24 cellular contexts compared by ENCODE assay signal in the genomic region with DNA sequence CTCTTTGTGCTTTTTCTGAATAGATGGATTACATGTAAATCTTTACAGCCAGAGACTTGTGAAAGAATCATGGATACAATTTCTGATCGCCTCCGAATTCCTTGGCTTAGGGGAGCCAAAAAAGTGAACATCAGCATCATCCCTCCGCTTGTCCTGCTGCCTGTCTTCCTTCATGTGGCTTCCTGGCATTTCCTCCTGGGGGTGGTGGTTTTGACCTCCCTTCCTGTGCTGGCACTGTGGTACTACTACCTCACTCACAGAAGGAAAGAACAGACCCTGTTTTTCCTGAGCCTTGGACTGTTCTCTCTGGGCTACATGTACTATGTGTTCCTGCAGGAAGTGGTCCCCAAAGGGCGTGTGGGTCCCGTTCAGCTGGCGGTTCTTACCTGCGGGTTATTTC. TPM values are rescaled to one million over a fixed set of nuclear protein-coding genes. Genes with fewer than 3 reads are reported as not detected.
DNase-seq lines count a peak whose midpoint lies in the region; ATAC-seq and TF ChIP-seq lines count a peak whose summit lies in the region.
"Had no signal": no experiment of that assay in that cellular context is flagged by ENCODE, and none has a peak within 500 bp of the region (broad histone marks: within the 10 kb centered on the region; RNA-seq: fewer than 3 reads in every experiment).

No MANE protein-coding gene starts in this region.

- peaks cover 22% of the 10 kb centered on the region for H3K4me1 Mint-ChIP-seq in activated naive CD4-positive, alpha-beta T cell treated with anti-CD3 and anti-CD28 coated beads, Interleukin-2, amount 10 ng/mL, durations not matched to agents 7 days and 5 days

- H3K4me3 ChIP-seq in BLaER1 (no peak overlapping the region), astrocyte of the cerebellum (ENCODE audit: low read depth, low read length) (no peak overlapping the region), fibroblast of pulmonary artery (replicated peaks; ENCODE audit: low read depth, low read length) (no peak overlapping the region), BE2C (ENCODE audit: low read depth, low read length) (no peak overlapping the region)
- H3K4me3 ChIP-seq: A549, adrenal gland, left lung had no signal

- H3K27me3 ChIP-seq in BLaER1 (peaks cover 7% of the 10 kb centered on the region), BE2C (peaks cover 65% of the 10 kb centered on the region)
- H3K27me3 ChIP-seq: adrenal gland, left lung had no signal

- no peak overlapping the region for H3K9ac ChIP-seq in BLaER1

- no peak for ATAC-seq in GM18502 (IDR thresholded peaks at IDR 0.05; ENCODE audit: poor library complexity, unreplicated experiment)
- ATAC-seq: A549; HCT116; left lung; natural killer cell treated with Interleukin-12 subunit alpha and Interleukin-12 subunit beta and Interleukin-15 and Interleukin-18, amount 100 ng/mL, for 72 hours; PC-3 had no signal

- CTCF ChIA-PET in activated naive CD4-positive, alpha-beta T cell treated with anti-CD3 and anti-CD28 coated beads, Interleukin-2, amount 10 ng/mL, durations not matched to agents 7 days and 5 days (lab: Charles Lee) = no interaction called here

- no peaks in the 10 kb centered on the region for H3K36me3 Mint-ChIP-seq in activated naive CD4-positive, alpha-beta T cell treated with anti-CD3 and anti-CD28 coated beads, Interleukin-2, amount 10 ng/mL, durations not matched to agents 7 days and 5 days
- H3K36me3 Mint-ChIP-seq: natural killer cell treated with Interleukin-12 subunit alpha and Interleukin-12 subunit beta and Interleukin-15 and Interleukin-18, amount 100 ng/mL, for 72 hours had no signal

- no peak overlapping the region for H3K27ac ChIP-seq in BLaER1
- H3K27ac ChIP-seq: A549, adrenal gland, left lung, VCaP had no signal

- H3K36me3 ChIP-seq in BLaER1 (peaks cover 10% of the 10 kb centered on the region), BE2C (no peaks in the 10 kb centered on the region)
- H3K36me3 ChIP-seq: adrenal gland had no signal

- H3K27me3 Mint-ChIP-seq in activated naive CD4-positive, alpha-beta T cell treated with anti-CD3 and anti-CD28 coated beads, Interleukin-2, amount 10 ng/mL, durations not matched to agents 7 days and 5 days = peaks cover 26% of the 10 kb centered on the region

- H3K4me2 ChIP-seq in BLaER1 = peak overlapping the region; percentile 76
- H3K4me2 ChIP-seq: A549 had no signal

- in situ Hi-C loops in astrocyte of the cerebellum (cut with HindIII; ENCODE audit: low sequenced_read_pairs) = no loop called here

- no peak overlapping the region for H3K27ac Mint-ChIP-seq in activated naive CD4-positive, alpha-beta T cell treated with anti-CD3 and anti-CD28 coated beads, Interleukin-2, amount 10 ng/mL, durations not matched to agents 7 days and 5 days
- H3K27ac Mint-ChIP-seq: natural killer cell treated with Interleukin-12 subunit alpha and Interleukin-12 subunit beta and Interleukin-15 and Interleukin-18, amount 100 ng/mL, for 72 hours; stimulated activated naive CD8-positive, alpha-beta T cell treated with anti-CD3 and anti-CD28 coated beads, Interleukin-15, Interleukin-2, amounts not matched to agents 100 ng/mL and 50 ng/mL, for 24 hours had no signal

- H3K4me3 Mint-ChIP-seq in activated naive CD4-positive, alpha-beta T cell treated with anti-CD3 and anti-CD28 coated beads, Interleukin-2, amount 10 ng/mL, durations not matched to agents 7 days and 5 days = no peak overlapping the region
- H3K4me3 Mint-ChIP-seq: natural killer cell treated with Interleukin-12 subunit alpha and Interleukin-12 subunit beta and Interleukin-15 and Interleukin-18, amount 100 ng/mL, for 72 hours; stimulated activated naive CD8-positive, alpha-beta T cell treated with anti-CD3 and anti-CD28 coated beads, Interleukin-15, Interleukin-2, amounts not matched to agents 100 ng/mL and 50 ng/mL, for 24 hours had no signal

- no peaks in the 10 kb centered on the region for H3K9me3 Mint-ChIP-seq in activated naive CD4-positive, alpha-beta T cell treated with anti-CD3 and anti-CD28 coated beads, Interleukin-2, amount 10 ng/mL, durations not matched to agents 7 days and 5 days
- H3K9me3 Mint-ChIP-seq: natural killer cell treated with Interleukin-12 subunit alpha and Interleukin-12 subunit beta and Interleukin-15 and Interleukin-18, amount 100 ng/mL, for 72 hours; stimulated activated naive CD8-positive, alpha-beta T cell treated with anti-CD3 and anti-CD28 coated beads, Interleukin-15, Interleukin-2, amounts not matched to agents 100 ng/mL and 50 ng/mL, for 24 hours had no signal

- peaks cover 14% of the 10 kb centered on the region; the same call in 1 of the 2 replicates for H4K20me1 ChIP-seq in BLaER1

- DNase-seq in Kasumi-1 (lab: John Stamatoyannopoulos, UW) = peak; percentile 60 to 66
- DNase-seq in astrocyte of the cerebellum (ENCODE audit: low read depth) = peak; percentile 18
- DNase-seq in fibroblast of pulmonary artery (ENCODE audit: low read depth) = peak; percentile 41
- no peak for DNase-seq in occipital lobe (lab: John Stamatoyannopoulos, UW)
- DNase-seq in BE2C = no peak
- no peak for DNase-seq in activated naive CD4-positive, alpha-beta T cell treated with anti-CD3 and anti-CD28 coated beads, Interleukin-2, amount 10 ng/mL, durations not matched to agents 7 days and 5 days
- DNase-seq: activated CD4-positive, alpha-beta T cell treated with anti-CD3 and anti-CD28 coated beads for 4 hours; activated gamma-delta T cell treated with Interleukin-2 at 50 U/mL for 16 hours; activated T-cell treated with anti-CD3 and anti-CD28 coated beads for 4 hours; adrenal gland; COR-L47; cortex of kidney; KG1; left lung; NCI-H510A treated with DMSO at 0.1 percent for 48 hours; PC-3; Right ventricle myocardium superior had no signal

- H3K4me1 ChIP-seq in BLaER1 = peaks cover 25% of the 10 kb centered on the region
- H3K4me1 ChIP-seq in BE2C = no peaks in the 10 kb centered on the region
- H3K4me1 ChIP-seq: A549 had no signal

- H3K9me3 ChIP-seq in BLaER1 = no peaks in the 10 kb centered on the region
- H3K9me3 ChIP-seq in BE2C = no peaks in the 10 kb centered on the region
- H3K9me3 ChIP-seq: A549, adrenal gland, left lung had no signal

- TF ChIP-seq CTCF in astrocyte of the cerebellum (IDR thresholded peaks at IDR 0.05; ENCODE audit: low read depth, low read length, missing control alignments) = no peak
- no peak for TF ChIP-seq CTCF in fibroblast of pulmonary artery (IDR thresholded peaks at IDR 0.05; ENCODE audit: low read length, missing control alignments)
- TF ChIP-seq CTCF in BE2C (IDR thresholded peaks at IDR 0.05; ENCODE audit: low read depth, low read length) = no peak

RNA-seq across cellular contexts. Expression of a gene that starts 5.9 kb away (rescaled TPM):
- total RNA-seq in occipital lobe = 12.2 TPM
- polyA plus RNA-seq in BE2C (2012; ENCODE audit: insufficient read depth, insufficient read length, low read depth) = not detected

Comparison
In these comparisons a context has a peak if more than half of its experiments do, and no peak if none do; other contexts are left out.
1. DNase-seq: peak in Kasumi-1 (2 of 2), astrocyte of the cerebellum (single experiment) and fibroblast of pulmonary artery (single experiment); none in occipital lobe (single experiment), BE2C (single experiment) and activated naive CD4-positive, alpha-beta T cell treated with anti-CD3 and anti-CD28 coated beads, Interleukin-2, amount 10 ng/mL, durations not matched to agents 7 days and 5 days (single experiment).